In the genomic region with DNA sequence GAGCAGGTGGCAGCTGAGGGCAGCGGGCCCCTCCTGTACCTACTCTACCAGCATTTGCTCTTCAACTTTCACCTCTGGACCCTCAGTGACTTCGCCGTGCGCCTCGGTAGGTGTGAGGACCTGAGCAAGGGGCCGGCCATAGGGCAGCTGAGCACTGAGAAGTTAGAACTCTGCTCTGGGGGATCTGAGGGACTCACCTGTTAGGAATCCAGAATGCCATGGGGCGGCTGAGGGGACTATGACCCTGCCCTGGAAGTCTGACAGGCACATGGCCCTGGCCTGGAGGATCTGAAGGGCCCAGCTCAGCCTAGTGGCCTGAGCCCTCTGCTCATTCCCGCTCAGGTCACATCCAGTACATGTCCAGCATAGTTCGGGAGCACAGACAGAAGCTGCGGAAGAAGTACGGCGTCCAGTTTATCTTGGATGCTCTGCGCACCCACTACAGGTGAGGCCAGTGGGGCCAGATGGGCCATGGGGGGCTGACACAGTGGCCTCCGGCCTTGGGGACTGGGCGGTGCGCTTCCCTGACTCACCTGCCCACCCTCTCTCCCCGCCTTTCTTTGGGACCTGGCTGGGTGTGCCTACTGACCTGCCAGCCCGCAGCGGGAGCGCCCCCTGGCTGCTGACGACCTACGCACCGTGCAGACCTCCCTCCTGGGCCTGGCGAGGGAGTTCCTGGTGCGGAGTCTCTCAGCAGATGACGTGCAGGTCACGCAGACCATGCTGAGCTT, we compare ENCODE assay signal across 1 cellular context.
A peak's percentile ranks its signal among the peaks of the same experiment; 100 is the strongest.
TF ChIP-seq lines count a peak whose summit lies in the region.

No MANE protein-coding gene starts in this region.

TF ChIP-seq in K562, 482 proteins besides CTCF, POLR2A, EP300 and RAD21 (continued from another document and continues in another):
- TF ChIP-seq, protein P1, sequence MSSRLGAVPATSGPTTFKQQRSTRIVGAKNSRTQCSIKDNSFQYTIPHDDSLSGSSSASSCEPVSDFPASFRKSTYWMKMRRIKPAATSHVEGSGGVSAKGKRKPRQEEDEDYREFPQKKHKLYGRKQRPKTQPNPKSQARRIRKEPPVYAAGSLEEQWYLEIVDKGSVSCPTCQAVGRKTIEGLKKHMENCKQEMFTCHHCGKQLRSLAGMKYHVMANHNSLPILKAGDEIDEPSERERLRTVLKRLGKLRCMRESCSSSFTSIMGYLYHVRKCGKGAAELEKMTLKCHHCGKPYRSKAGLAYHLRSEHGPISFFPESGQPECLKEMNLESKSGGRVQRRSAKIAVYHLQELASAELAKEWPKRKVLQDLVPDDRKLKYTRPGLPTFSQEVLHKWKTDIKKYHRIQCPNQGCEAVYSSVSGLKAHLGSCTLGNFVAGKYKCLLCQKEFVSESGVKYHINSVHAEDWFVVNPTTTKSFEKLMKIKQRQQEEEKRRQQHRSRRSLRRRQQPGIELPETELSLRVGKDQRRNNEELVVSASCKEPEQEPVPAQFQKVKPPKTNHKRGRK (tag; IDR thresholded peaks at IDR 0.05): no peak
- TF ChIP-seq NR2C1 (IDR thresholded peaks at IDR 0.05) (no peak), NR2C1 (tag; IDR thresholded peaks at IDR 0.05) (no peak), ZFP36 (IDR thresholded peaks at IDR 0.05; ENCODE audit: low read depth, low read length, partially characterized antibody) (peak; percentile 43), ZNF408 (CRISPR knock-in tag; IDR thresholded peaks at IDR 0.05; ENCODE audit: low read depth) (no peak), FOXA1 (IDR thresholded peaks at IDR 0.05; ENCODE audit: borderline replicate concordance) (no peak), MAZ (CRISPR knock-in tag; conservative IDR thresholded peaks at IDR 0.05 in 1 of 2, IDR thresholded peaks at IDR 0.05 in 1 of 2) (peak; percentile 7 to 65; a peak in 2 of 4 replicates), BRD4 (IDR thresholded peaks at IDR 0.05) (no peak), PYGO2 (tag; IDR thresholded peaks at IDR 0.05) (no peak), RBFOX2 (IDR thresholded peaks at IDR 0.05; ENCODE audit: low read depth, low read length) (peak; percentile 57), ZNF77 (CRISPR knock-in tag; IDR thresholded peaks at IDR 0.05) (no peak), ATF1 (CRISPR knock-in tag; IDR thresholded peaks at IDR 0.05) (no peak), ATF1 (tag; IDR thresholded peaks at IDR 0.05) (peak; percentile 31; the same call in 1 of the 2 replicates), SMARCA5 (IDR thresholded peaks at IDR 0.05) (no peak), KLF16 (IDR thresholded peaks at IDR 0.05) (0 out of 2 replicates have a peak, but pooled peaks have one; percentile 43), BRD9 (IDR thresholded peaks at IDR 0.05; ENCODE audit: low read depth, partially characterized antibody) (no peak), ZNF12 (CRISPR knock-in tag; IDR thresholded peaks at IDR 0.05) (no peak), TOE1 (IDR thresholded peaks at IDR 0.05; ENCODE audit: borderline replicate concordance) (no peak), TOE1 (CRISPR knock-in tag; IDR thresholded peaks at IDR 0.05; ENCODE audit: borderline replicate concordance, low read depth) (no peak), TGIF2 (CRISPR knock-in tag; IDR thresholded peaks at IDR 0.05) (no peak), COPS2 (conservative IDR thresholded peaks at IDR 0.05) (no peak), TAF7 (tag; IDR thresholded peaks at IDR 0.05) (no peak), STAT5B (CRISPR knock-in tag; IDR thresholded peaks at IDR 0.05) (no peak), ARID2 (IDR thresholded peaks at IDR 0.05) (peak; percentile 95), SP1 (CRISPR knock-in tag; IDR thresholded peaks at IDR 0.05) (peak; percentile 28; the same call in 1 of the 2 replicates), ZNF778 (CRISPR knock-in tag; IDR thresholded peaks at IDR 0.05) (no peak), CSDE1 (IDR thresholded peaks at IDR 0.05) (no peak), PCBP1 (IDR thresholded peaks at IDR 0.05; ENCODE audit: low read depth, low read length, poor library complexity, severe bottlenecking) (peak; percentile 87), ZNF785 (CRISPR knock-in tag; IDR thresholded peaks at IDR 0.05) (no peak), ZNF586 (CRISPR knock-in tag; conservative IDR thresholded peaks at IDR 0.05) (no peak), POLR2G (IDR thresholded peaks at IDR 0.05; ENCODE audit: low read depth, low read length) (peak; percentile 3; the same call in 1 of the 2 replicates), CREM (IDR thresholded peaks at IDR 0.05; ENCODE audit: low read depth) (peak; percentile 77), WHSC1 (IDR thresholded peaks at IDR 0.05; ENCODE audit: low read length) (no peak), HNRNPL (IDR thresholded peaks at IDR 0.05; ENCODE audit: low read depth, low read length) (no peak), ZFPM2 (CRISPR knock-in tag; IDR thresholded peaks at IDR 0.05) (no peak), NFIC (IDR thresholded peaks at IDR 0.05) (no peak)
- TF ChIP-seq, protein P2, sequence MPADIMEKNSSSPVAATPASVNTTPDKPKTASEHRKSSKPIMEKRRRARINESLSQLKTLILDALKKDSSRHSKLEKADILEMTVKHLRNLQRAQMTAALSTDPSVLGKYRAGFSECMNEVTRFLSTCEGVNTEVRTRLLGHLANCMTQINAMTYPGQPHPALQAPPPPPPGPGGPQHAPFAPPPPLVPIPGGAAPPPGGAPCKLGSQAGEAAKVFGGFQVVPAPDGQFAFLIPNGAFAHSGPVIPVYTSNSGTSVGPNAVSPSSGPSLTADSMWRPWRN (IDR thresholded peaks at IDR 0.05; ENCODE audit: low read depth): no peak
- TF ChIP-seq, protein P3, sequence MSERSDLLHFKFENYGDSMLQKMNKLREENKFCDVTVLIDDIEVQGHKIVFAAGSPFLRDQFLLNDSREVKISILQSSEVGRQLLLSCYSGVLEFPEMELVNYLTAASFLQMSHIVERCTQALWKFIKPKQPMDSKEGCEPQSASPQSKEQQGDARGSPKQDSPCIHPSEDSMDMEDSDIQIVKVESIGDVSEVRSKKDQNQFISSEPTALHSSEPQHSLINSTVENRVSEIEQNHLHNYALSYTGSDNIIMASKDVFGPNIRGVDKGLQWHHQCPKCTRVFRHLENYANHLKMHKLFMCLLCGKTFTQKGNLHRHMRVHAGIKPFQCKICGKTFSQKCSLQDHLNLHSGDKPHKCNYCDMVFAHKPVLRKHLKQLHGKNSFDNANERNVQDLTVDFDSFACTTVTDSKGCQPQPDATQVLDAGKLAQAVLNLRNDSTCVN (CRISPR knock-in tag; IDR thresholded peaks at IDR 0.05): no peak
- TF ChIP-seq, protein P4, sequence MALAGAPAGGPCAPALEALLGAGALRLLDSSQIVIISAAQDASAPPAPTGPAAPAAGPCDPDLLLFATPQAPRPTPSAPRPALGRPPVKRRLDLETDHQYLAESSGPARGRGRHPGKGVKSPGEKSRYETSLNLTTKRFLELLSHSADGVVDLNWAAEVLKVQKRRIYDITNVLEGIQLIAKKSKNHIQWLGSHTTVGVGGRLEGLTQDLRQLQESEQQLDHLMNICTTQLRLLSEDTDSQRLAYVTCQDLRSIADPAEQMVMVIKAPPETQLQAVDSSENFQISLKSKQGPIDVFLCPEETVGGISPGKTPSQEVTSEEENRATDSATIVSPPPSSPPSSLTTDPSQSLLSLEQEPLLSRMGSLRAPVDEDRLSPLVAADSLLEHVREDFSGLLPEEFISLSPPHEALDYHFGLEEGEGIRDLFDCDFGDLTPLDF (CRISPR knock-in tag; IDR thresholded peaks at IDR 0.05): peak; percentile 34; the same call in 1 of the 2 replicates
- TF ChIP-seq, protein P5, sequence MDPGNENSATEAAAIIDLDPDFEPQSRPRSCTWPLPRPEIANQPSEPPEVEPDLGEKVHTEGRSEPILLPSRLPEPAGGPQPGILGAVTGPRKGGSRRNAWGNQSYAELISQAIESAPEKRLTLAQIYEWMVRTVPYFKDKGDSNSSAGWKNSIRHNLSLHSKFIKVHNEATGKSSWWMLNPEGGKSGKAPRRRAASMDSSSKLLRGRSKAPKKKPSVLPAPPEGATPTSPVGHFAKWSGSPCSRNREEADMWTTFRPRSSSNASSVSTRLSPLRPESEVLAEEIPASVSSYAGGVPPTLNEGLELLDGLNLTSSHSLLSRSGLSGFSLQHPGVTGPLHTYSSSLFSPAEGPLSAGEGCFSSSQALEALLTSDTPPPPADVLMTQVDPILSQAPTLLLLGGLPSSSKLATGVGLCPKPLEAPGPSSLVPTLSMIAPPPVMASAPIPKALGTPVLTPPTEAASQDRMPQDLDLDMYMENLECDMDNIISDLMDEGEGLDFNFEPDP (CRISPR knock-in tag; IDR thresholded peaks at IDR 0.05): no peak
- TF ChIP-seq, protein P6, sequence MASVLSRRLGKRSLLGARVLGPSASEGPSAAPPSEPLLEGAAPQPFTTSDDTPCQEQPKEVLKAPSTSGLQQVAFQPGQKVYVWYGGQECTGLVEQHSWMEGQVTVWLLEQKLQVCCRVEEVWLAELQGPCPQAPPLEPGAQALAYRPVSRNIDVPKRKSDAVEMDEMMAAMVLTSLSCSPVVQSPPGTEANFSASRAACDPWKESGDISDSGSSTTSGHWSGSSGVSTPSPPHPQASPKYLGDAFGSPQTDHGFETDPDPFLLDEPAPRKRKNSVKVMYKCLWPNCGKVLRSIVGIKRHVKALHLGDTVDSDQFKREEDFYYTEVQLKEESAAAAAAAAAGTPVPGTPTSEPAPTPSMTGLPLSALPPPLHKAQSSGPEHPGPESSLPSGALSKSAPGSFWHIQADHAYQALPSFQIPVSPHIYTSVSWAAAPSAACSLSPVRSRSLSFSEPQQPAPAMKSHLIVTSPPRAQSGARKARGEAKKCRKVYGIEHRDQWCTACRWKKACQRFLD (CRISPR knock-in tag; IDR thresholded peaks at IDR 0.05): no peak
- TF ChIP-seq, protein P7, sequence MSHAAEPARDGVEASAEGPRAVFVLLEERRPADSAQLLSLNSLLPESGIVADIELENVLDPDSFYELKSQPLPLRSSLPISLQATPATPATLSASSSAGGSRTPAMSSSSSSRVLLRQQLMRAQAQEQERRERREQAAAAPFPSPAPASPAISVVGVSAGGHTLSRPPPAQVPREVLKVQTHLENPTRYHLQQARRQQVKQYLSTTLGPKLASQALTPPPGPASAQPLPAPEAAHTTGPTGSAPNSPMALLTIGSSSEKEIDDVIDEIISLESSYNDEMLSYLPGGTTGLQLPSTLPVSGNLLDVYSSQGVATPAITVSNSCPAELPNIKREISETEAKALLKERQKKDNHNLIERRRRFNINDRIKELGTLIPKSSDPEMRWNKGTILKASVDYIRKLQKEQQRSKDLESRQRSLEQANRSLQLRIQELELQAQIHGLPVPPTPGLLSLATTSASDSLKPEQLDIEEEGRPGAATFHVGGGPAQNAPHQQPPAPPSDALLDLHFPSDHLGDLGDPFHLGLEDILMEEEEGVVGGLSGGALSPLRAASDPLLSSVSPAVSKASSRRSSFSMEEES (CRISPR knock-in tag; IDR thresholded peaks at IDR 0.05): no peak
- TF ChIP-seq, protein P8, sequence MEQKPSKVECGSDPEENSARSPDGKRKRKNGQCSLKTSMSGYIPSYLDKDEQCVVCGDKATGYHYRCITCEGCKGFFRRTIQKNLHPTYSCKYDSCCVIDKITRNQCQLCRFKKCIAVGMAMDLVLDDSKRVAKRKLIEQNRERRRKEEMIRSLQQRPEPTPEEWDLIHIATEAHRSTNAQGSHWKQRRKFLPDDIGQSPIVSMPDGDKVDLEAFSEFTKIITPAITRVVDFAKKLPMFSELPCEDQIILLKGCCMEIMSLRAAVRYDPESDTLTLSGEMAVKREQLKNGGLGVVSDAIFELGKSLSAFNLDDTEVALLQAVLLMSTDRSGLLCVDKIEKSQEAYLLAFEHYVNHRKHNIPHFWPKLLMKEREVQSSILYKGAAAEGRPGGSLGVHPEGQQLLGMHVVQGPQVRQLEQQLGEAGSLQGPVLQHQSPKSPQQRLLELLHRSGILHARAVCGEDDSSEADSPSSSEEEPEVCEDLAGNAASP (IDR thresholded peaks at IDR 0.05): no peak
- TF ChIP-seq, protein P9, sequence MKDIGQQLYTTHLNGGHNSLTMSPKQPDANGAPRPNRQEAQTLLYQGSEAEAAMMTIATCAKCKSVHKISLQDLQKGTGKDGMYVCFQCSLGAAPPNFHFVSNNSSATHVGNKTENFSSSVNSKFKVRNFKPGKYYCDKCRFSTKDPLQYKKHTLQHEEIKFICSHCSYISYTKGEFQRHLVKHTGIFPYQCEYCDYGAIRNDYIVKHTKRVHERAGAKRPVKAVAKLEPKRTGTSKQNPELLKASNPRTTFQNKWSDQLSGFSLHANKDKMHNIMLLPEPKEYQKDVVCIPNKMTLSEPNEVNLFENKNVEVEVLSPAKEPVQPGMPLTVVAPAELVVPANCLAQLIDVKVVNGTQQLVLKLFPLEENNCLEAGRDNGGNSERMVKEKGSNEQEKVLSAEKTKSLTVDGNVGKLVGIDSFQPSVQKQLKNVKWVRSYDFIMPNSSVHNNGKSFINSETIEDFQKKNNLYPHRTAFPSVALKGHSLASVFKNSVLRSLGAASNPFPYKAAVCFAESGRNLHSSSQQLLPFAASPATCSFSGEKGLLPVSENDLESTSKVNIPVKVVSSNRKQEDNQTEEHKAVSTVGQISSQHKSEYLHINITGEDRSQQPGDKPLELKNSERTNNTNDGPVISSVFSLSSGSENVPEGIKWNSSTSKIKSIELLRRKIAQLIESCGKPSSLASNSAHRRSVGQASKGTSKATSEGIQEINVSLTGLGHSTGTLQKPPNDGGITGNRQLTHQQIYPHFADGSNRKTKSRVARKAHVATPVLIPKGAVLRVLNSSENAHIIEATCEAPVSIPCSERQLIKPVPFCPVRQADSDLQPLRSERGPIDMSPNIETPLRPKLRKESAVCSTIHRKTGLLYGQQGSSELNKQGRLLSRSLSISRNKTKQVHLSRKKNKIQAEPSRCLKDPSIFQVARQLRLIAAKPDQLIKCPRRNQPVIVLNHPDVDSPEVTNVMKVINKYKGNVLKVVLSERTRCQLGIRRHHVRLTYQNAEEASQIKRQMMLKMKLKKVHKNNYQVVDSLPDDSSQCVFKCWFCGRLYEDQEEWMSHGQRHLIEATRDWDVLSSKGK (CRISPR knock-in tag; IDR thresholded peaks at IDR 0.05): no peak
- TF ChIP-seq, protein P10, sequence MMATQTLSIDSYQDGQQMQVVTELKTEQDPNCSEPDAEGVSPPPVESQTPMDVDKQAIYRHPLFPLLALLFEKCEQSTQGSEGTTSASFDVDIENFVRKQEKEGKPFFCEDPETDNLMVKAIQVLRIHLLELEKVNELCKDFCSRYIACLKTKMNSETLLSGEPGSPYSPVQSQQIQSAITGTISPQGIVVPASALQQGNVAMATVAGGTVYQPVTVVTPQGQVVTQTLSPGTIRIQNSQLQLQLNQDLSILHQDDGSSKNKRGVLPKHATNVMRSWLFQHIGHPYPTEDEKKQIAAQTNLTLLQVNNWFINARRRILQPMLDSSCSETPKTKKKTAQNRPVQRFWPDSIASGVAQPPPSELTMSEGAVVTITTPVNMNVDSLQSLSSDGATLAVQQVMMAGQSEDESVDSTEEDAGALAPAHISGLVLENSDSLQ (IDR thresholded peaks at IDR 0.05): no peak
- TF ChIP-seq, protein P11, sequence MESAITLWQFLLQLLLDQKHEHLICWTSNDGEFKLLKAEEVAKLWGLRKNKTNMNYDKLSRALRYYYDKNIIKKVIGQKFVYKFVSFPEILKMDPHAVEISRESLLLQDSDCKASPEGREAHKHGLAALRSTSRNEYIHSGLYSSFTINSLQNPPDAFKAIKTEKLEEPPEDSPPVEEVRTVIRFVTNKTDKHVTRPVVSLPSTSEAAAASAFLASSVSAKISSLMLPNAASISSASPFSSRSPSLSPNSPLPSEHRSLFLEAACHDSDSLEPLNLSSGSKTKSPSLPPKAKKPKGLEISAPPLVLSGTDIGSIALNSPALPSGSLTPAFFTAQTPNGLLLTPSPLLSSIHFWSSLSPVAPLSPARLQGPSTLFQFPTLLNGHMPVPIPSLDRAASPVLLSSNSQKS (CRISPR knock-in tag; IDR thresholded peaks at IDR 0.05): no peak
